Comparison of ENCODE assay signal across 8 cellular contexts in the genomic region with DNA sequence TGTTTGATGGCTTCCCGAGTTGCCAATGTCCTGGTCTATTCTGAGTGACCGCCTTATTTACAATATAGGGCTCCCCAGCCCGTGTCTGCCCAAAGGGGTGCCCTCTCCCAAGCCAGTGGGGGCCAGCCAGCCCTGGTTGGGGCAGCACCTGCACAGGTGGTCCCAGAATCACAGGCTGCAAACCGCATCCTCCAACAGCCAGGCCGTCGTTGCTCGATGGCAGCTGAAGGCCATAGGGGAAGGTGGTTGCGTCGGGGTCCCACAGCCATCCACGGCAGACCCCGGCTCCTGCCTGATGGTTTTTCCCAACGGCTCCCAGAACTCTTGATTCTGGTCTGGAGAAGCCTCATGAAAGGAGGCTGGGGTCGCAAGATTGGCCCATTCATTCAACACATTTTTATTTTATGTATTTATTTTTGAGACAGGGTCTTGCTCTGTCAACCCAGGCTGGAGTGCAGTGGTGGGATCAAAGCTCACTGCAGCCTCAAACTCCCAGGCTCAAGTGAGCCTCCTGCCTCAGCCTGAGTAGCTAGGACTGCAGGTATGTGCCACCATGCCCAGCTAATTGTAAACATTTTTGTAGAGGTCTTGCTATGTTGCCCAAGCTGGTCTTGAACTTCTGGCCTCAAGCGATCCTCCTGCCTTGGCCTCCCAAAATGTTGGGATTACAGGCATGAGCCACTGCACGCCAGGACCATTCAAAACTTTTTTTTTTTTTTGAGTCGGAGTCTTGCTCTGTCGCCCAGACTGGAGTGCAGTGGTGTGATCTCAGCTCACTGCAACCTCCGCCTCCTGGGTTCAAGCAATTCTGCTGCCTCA.
DNase-seq lines count a peak whose midpoint lies in the region; ATAC-seq and TF ChIP-seq lines count a peak whose summit lies in the region.

No MANE protein-coding gene starts in this region.

- peak overlapping the region; percentile 97 for H3K4me2 ChIP-seq in DOHH2 (ENCODE audit: low read length)
- peak overlapping the region; percentile 84 for H3K4me2 ChIP-seq in hepatocyte
- peak overlapping the region; percentile 80 for H3K4me2 ChIP-seq in skeletal muscle satellite cell (ENCODE audit: low read length)

- H3F3A ChIP-seq in DOHH2 (ENCODE audit: control insufficient read depth, insufficient read depth): no peaks in the 10 kb centered on the region; the same call in 1 of the 2 replicates

- DNase-seq in Peyer's patch (no peak), hepatocyte (ENCODE audit: low spot score) (no peak), NCI-H748 treated with DMSO at 0.1 percent for 48 hours (lab: John Stamatoyannopoulos, UW) (no peak), nucleus accumbens (lab: John Stamatoyannopoulos, UW) (no peak), SJCRH30 (no peak)

- H3K4me3 ChIP-seq in DOHH2 (ENCODE audit: low read length) (peak overlapping the region; percentile 95), Peyer's patch (peak overlapping the region; percentile 38 to 59 (median 52)), hepatocyte (no peak overlapping the region), skeletal muscle satellite cell (ENCODE audit: low read length) (no peak overlapping the region), SJCRH30 (no peak overlapping the region)

- H3K27ac ChIP-seq in DOHH2 (ENCODE audit: low read depth, low read length) (peak overlapping the region; percentile 59; the same call in 1 of the 2 replicates), Peyer's patch (peak overlapping the region; percentile 59 to 96 (median 90)), hepatocyte (peak overlapping the region; percentile 63), SJCRH30 (no peak overlapping the region)

- H2AFZ ChIP-seq in hepatocyte: no peak overlapping the region

- H3K27me3 ChIP-seq in DOHH2 (ENCODE audit: control insufficient read depth, low read length): no peaks in the 10 kb centered on the region
- H3K27me3 ChIP-seq in Peyer's patch: no peaks in the 10 kb centered on the region
- H3K27me3 ChIP-seq in hepatocyte: no peaks in the 10 kb centered on the region
- H3K27me3 ChIP-seq in skeletal muscle satellite cell (ENCODE audit: control insufficient read depth, insufficient read depth, low read length): no peaks in the 10 kb centered on the region
- H3K27me3 ChIP-seq in SJCRH30: no peaks in the 10 kb centered on the region

- TF ChIP-seq POLR2A in Peyer's patch (IDR thresholded peaks at IDR 0.05): no peak

- ATAC-seq in GM21723 (IDR thresholded peaks at IDR 0.05; ENCODE audit: unreplicated experiment): no peak

- 64% methylated on average over 17 of the region's 18 CpGs for WGBS in hepatocyte (ENCODE audit: low lambda C conversion rate, missing lambda C conversion rate)

- H3K9me2 ChIP-seq in DOHH2 (replicated peaks; ENCODE audit: control insufficient read depth, low read length) (no peaks in the 10 kb centered on the region), hepatocyte (replicated peaks; ENCODE audit: insufficient read depth) (no peaks in the 10 kb centered on the region)

- no peaks in the 10 kb centered on the region for H3K36me3 ChIP-seq in DOHH2 (ENCODE audit: control insufficient read depth, low read length)
- H3K36me3 ChIP-seq in Peyer's patch: no peaks in the 10 kb centered on the region
- H3K36me3 ChIP-seq in hepatocyte (replicated peaks; ENCODE audit: insufficient read depth, low read depth): no peaks in the 10 kb centered on the region
- no peaks in the 10 kb centered on the region for H3K36me3 ChIP-seq in skeletal muscle satellite cell (ENCODE audit: insufficient read depth, low read length)
- H3K36me3 ChIP-seq in SJCRH30: no peaks in the 10 kb centered on the region

- H3K9ac ChIP-seq in skeletal muscle satellite cell (ENCODE audit: low read depth, low read length): no peak overlapping the region

- peaks cover 25% of the 10 kb centered on the region for H3K4me1 ChIP-seq in DOHH2 (ENCODE audit: control insufficient read depth, low read length)
- H3K4me1 ChIP-seq in Peyer's patch: peaks cover 9 to 70% (median 12%) of the 10 kb centered on the region in 4 donors
- H3K4me1 ChIP-seq in hepatocyte (ENCODE audit: insufficient read depth): peaks cover 48% of the 10 kb centered on the region
- H3K4me1 ChIP-seq in skeletal muscle satellite cell (ENCODE audit: control insufficient read depth, insufficient read depth, low read length): peaks cover 42% of the 10 kb centered on the region
- H3K4me1 ChIP-seq in SJCRH30: peaks cover 22% of the 10 kb centered on the region

- 0 out of 2 replicates have a peak, but pooled peaks cover 3% of the 10 kb centered on the region for H3K79me2 ChIP-seq in DOHH2 (ENCODE audit: control insufficient read depth, low read length)
- no peaks in the 10 kb centered on the region for H3K79me2 ChIP-seq in hepatocyte

- H3K9me3 ChIP-seq in DOHH2 (ENCODE audit: control insufficient read depth, insufficient read depth, low read length) (no peaks in the 10 kb centered on the region), Peyer's patch (no peaks in the 10 kb centered on the region), hepatocyte (ENCODE audit: low read depth) (no peaks in the 10 kb centered on the region), skeletal muscle satellite cell (replicated peaks; ENCODE audit: low read length) (no peaks in the 10 kb centered on the region), SJCRH30 (replicated peaks) (no peaks in the 10 kb centered on the region)

- no peak for TF ChIP-seq CTCF in DOHH2 (IDR thresholded peaks at IDR 0.05; ENCODE audit: low read depth, low read length, poor library complexity, severe bottlenecking)
- TF ChIP-seq CTCF in Peyer's patch (IDR thresholded peaks at IDR 0.05): no peak
- no peak for TF ChIP-seq CTCF in hepatocyte (IDR thresholded peaks at IDR 0.05; ENCODE audit: poor library complexity)

- H4K20me1 ChIP-seq in DOHH2 (ENCODE audit: control insufficient read depth, insufficient read depth, low read depth, low read length) (no peaks in the 10 kb centered on the region), hepatocyte (ENCODE audit: insufficient read depth, poor library complexity, severe bottlenecking) (no peaks in the 10 kb centered on the region)

Comparison
In these comparisons a context has a peak if more than half of its experiments do, and no peak if none do; other contexts are left out.
1. H3K4me3 ChIP-seq: peak in DOHH2 (single experiment) and Peyer's patch (4 of 4); none in hepatocyte (single experiment), skeletal muscle satellite cell (single experiment) and SJCRH30 (single experiment).
2. Peak in every context shown above with its lines, with median percentiles within 50 percentile points of each other: H3K4me2 ChIP-seq.